27 cellular contexts compared by ENCODE assay signal in genomic region chr22:19748139-19748538, GRCh38. TPM values are rescaled to one million over a fixed set of nuclear protein-coding genes. Genes with fewer than 3 reads are reported as not detected.
"Had no signal": no experiment of that assay in that cellular context is flagged by ENCODE, and none has a peak within 500 bp of the region (broad histone marks: within the 10 kb centered on the region; RNA-seq: fewer than 3 reads in every experiment).

No MANE protein-coding gene starts in this region.

- H3K36me3 ChIP-seq: colonic mucosa, esophagus squamous epithelium, gastrocnemius medialis, heart right ventricle, left lung, lower lobe of right lung had no signal

- H3K4me3 ChIP-seq: colonic mucosa, esophagus squamous epithelium, gastrocnemius medialis, heart right ventricle, left lung, lower lobe of right lung, mucosa of descending colon had no signal

- H3K4me1 ChIP-seq: colonic mucosa, esophagus squamous epithelium, left lung, lower lobe of right lung had no signal

- FAIRE-seq: endometrium, islet of Langerhans, keratinocyte had no signal

- H3K27me3 ChIP-seq: gastrocnemius medialis had no signal

- DNase-seq: colonic mucosa; cortex of kidney; effector CD8-positive, alpha-beta T cell; effector memory CD8-positive, alpha-beta T cell; endodermal cell; erythroblast; esophagus squamous epithelium; foreskin fibroblast; foreskin melanocyte; gastrocnemius medialis; glutamatergic neuron; head of caudate nucleus; heart right ventricle; hippocampal formation; left cardiac atrium; left lung; left ventricle myocardium superior; lower lobe of right lung; mesenchymal stem cell; mucosa of descending colon; naive B cell had no signal

- H3K9me3 ChIP-seq: colonic mucosa, esophagus squamous epithelium, gastrocnemius medialis, heart right ventricle, left lung, lower lobe of right lung, mucosa of descending colon had no signal

- H3K27ac ChIP-seq: colonic mucosa, epithelial cell of prostate, esophagus squamous epithelium, heart right ventricle, left lung, lower lobe of right lung had no signal

- ATAC-seq: effector memory CD8-positive, alpha-beta T cell; esophagus mucosa; gastrocnemius medialis; heart right ventricle; left cardiac atrium; left lung; left ventricle myocardium superior; lower lobe of right lung; mucosa of descending colon had no signal

RNA-seq across cellular contexts. Expression of gene TBX1, which starts 12.4 kb away (rescaled TPM):
- total RNA-seq: kidney epithelial cell had no signal

RNA-seq across cellular contexts. Expression of gene GP1BB, which starts 24.8 kb away (rescaled TPM):
- total RNA-seq: left cardiac atrium, left ventricle myocardium superior had no signal
